In genomic region chr7:99693427-99694200, GRCh38 we compare ENCODE assay signal across 9 cellular contexts. TPM values are rescaled to one million over a fixed set of nuclear protein-coding genes. Genes with fewer than 3 reads are reported as not detected.
DNase-seq lines count a peak whose midpoint lies in the region; ATAC-seq lines count a peak whose summit lies in the region.
"Had no signal": no experiment of that assay in that cellular context is flagged by ENCODE, and none has a peak within 500 bp of the region (broad histone marks: within the 10 kb centered on the region; RNA-seq: fewer than 3 reads in every experiment).

No MANE protein-coding gene starts in this region.

- ATAC-seq in GM18517 (IDR thresholded peaks at IDR 0.05; ENCODE audit: unreplicated experiment) (no peak), GM19463 (IDR thresholded peaks at IDR 0.05; ENCODE audit: unreplicated experiment) (no peak), HG02763 (IDR thresholded peaks at IDR 0.05; ENCODE audit: unreplicated experiment) (no peak)

- peaks cover 5% of the 10 kb centered on the region for H3K4me1 ChIP-seq in mesodermal cell (ENCODE audit: control insufficient read depth, insufficient read depth, low read length, poor library complexity, severe bottlenecking)

- no peaks in the 10 kb centered on the region for H3K36me3 ChIP-seq in mesodermal cell (ENCODE audit: control insufficient read depth, insufficient read depth, low read length)

- H3K9me3 ChIP-seq in mesodermal cell (ENCODE audit: control insufficient read depth, low read length): no peaks in the 10 kb centered on the region

- in situ Hi-C loops in KBM-7 (cut with MboI; ENCODE audit: low pct_unique_long_range_greater_than_20kb, low sequenced_read_pairs): no loop called here

- 39 to 41% methylated on average over 7 to 8 of the region's 9 CpGs for WGBS in mesodermal cell (ENCODE audit: insufficient coverage in 2 of 2), 2 experiments

- no peak overlapping the region for H3K4me3 ChIP-seq in mesodermal cell (ENCODE audit: extremely low read depth, insufficient read depth, low read length, poor library complexity, severe bottlenecking)

- peak overlapping the region; percentile 30 for H3K27ac ChIP-seq in mesodermal cell (ENCODE audit: low read depth, low read length, severe bottlenecking)

- DNase-seq in COR-L47 (lab: John Stamatoyannopoulos, UW) (peak; percentile 47), KBM-7 (peak; percentile 17), 8988T (no peak)
- DNase-seq in activated CD4-positive, alpha-beta T cell treated with anti-CD3 and anti-CD28 coated beads, Interleukin-2, amount 50 U/mL, for 1 hour: peak; percentile 1
- DNase-seq: activated T-cell treated with anti-CD3 and anti-CD28 coated beads, Interleukin-2, amount 50 U/mL, for 4 hours had no signal

RNA-seq across cellular contexts. Expression of gene CYP3A5, which starts 13.8 kb away (rescaled TPM):
- polyA plus RNA-seq in mesodermal cell (2013, experiment 1 of 2): 0.92 TPM
- polyA plus RNA-seq in mesodermal cell (2013, experiment 2 of 2): 0.81 TPM

RNA-seq across cellular contexts. Expression of gene CYP3A7, which starts 41.4 kb away (rescaled TPM):
- 0.18 TPM for polyA plus RNA-seq in mesodermal cell (2013, experiment 1 of 2)
- polyA plus RNA-seq in mesodermal cell (2013, experiment 2 of 2): not detected
